ENCODE assay signal across 1 cellular context in genomic region chr6:136920858-136921520, GRCh38.
TF ChIP-seq lines count a peak whose summit lies in the region.

No MANE protein-coding gene starts in this region.

TF ChIP-seq in SK-N-SH treated with all-trans-retinoic acid at 6 μM for 48 hours, 23 proteins besides CTCF, POLR2A, EP300 and RAD21 (continued from another document):
- TF ChIP-seq, protein P1, sequence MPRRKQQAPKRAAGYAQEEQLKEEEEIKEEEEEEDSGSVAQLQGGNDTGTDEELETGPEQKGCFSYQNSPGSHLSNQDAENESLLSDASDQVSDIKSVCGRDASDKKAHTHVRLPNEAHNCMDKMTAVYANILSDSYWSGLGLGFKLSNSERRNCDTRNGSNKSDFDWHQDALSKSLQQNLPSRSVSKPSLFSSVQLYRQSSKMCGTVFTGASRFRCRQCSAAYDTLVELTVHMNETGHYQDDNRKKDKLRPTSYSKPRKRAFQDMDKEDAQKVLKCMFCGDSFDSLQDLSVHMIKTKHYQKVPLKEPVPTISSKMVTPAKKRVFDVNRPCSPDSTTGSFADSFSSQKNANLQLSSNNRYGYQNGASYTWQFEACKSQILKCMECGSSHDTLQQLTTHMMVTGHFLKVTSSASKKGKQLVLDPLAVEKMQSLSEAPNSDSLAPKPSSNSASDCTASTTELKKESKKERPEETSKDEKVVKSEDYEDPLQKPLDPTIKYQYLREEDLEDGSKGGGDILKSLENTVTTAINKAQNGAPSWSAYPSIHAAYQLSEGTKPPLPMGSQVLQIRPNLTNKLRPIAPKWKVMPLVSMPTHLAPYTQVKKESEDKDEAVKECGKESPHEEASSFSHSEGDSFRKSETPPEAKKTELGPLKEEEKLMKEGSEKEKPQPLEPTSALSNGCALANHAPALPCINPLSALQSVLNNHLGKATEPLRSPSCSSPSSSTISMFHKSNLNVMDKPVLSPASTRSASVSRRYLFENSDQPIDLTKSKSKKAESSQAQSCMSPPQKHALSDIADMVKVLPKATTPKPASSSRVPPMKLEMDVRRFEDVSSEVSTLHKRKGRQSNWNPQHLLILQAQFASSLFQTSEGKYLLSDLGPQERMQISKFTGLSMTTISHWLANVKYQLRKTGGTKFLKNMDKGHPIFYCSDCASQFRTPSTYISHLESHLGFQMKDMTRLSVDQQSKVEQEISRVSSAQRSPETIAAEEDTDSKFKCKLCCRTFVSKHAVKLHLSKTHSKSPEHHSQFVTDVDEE (CRISPR knock-in tag; IDR thresholded peaks at IDR 0.05) = no peak
- TF ChIP-seq ISL1 (CRISPR knock-in tag; IDR thresholded peaks at IDR 0.05) = no peak
- TF ChIP-seq ZNF70 (CRISPR knock-in tag; IDR thresholded peaks at IDR 0.05) = no peak
